ENCODE assay signal across 8 cellular contexts in genomic region chr5:132491368-132492364, GRCh38. TPM values are rescaled to one million over a fixed set of nuclear protein-coding genes. Genes with fewer than 3 reads are reported as not detected.
A peak's percentile ranks its signal among the peaks of the same experiment; 100 is the strongest.
DNase-seq lines count a peak whose midpoint lies in the region; ATAC-seq, FAIRE-seq and TF ChIP-seq lines count a peak whose summit lies in the region.

No MANE protein-coding gene starts in this region.

- H4K91ac ChIP-seq in H1 (replicated peaks; ENCODE audit: insufficient read length, low read length) = peak overlapping the region; percentile 70

- no peak overlapping the region for H2BK120ac ChIP-seq in H1 (replicated peaks; ENCODE audit: low read depth, low read length)

- no peaks in the 10 kb centered on the region for H3K79me2 ChIP-seq in H1 (ENCODE audit: control insufficient read depth in 1 of 2, insufficient read depth in 2 of 2, low read length in 2 of 2)

- H3K4me1 Mint-ChIP-seq in T-helper 1 cell treated with Interleukin-12 subunit alpha and Interleukin-12 subunit beta and Interleukin-4 antibody, amounts not matched to agents 30 μg/mL and 1 μg/mL, for 36 hours (ENCODE audit: low read depth) = peaks cover 54% of the 10 kb centered on the region
- H3K4me1 Mint-ChIP-seq in neural crest cell = peaks cover 10% of the 10 kb centered on the region

- WGBS in H1 (ENCODE audit: extremely low coverage in 1 of 2, insufficient coverage in 1 of 2, insufficient read length in 1 of 2, insufficient replicate concordance in 2 of 2, low coverage in 1 of 2, low lambda C conversion rate in 2 of 2, missing lambda C conversion rate in 1 of 2), 2 experiments = 51% methylated on average over 22 of the region's 22 CpGs; no CpG with 5 or more reads in 1 of the 2 experiments

- H3K9me3 ChIP-seq in H1 (ENCODE audit: insufficient read depth in 2 of 2, low read depth in 1 of 2, low read length in 1 of 2) = no peaks in the 10 kb centered on the region

- no peaks in the 10 kb centered on the region; the same call in 1 of the 2 replicates for H3K79me1 ChIP-seq in H1 (ENCODE audit: low read depth, low read length)

- H4K8ac ChIP-seq in H1 (ENCODE audit: extremely low read depth, insufficient read depth, low read length) = peak overlapping the region; percentile 60; the same call in 1 of the 2 replicates

- FAIRE-seq in H1 (lab: Jason Lieb, UNC) = no peak

- peak overlapping the region; percentile 87 to 91 for H3K4me2 ChIP-seq in H1 (ENCODE audit: insufficient read depth in 1 of 2, low read depth in 2 of 2, low read length in 2 of 2)

- peak overlapping the region; percentile 28; the same call in 1 of the 2 replicates for H2AFZ ChIP-seq in H1 (ENCODE audit: low read length)

- peak overlapping the region; percentile 35; the same call in 1 of the 2 replicates for H2BK5ac ChIP-seq in H1 (ENCODE audit: low read depth, low read length)

- peak overlapping the region in 3 of 4 experiments; percentile 10 to 38 (median 34); a peak in 3 of 7 replicates for H3K9ac ChIP-seq in H1 (replicated peaks in 1 of 4; ENCODE audit: extremely low read depth in 1 of 4, low read depth in 3 of 4, low read length in 3 of 4)

- POLR2A ChIA-PET in H1 (lab: Charles Lee; ENCODE audit: partially characterized antibody) = interaction anchor here (0.6 to 5.4 kb wide), 22 partner anchors 10 to 122 kb away, joined by 3 to 49 read pairs (median 8); partner anchors contain the start of gene SLC22A5

- H3K9me3 Mint-ChIP-seq in T-helper 1 cell treated with Interleukin-12 subunit alpha and Interleukin-12 subunit beta and Interleukin-4 antibody, amounts not matched to agents 30 μg/mL and 1 μg/mL, for 36 hours = no peaks in the 10 kb centered on the region
- no peaks in the 10 kb centered on the region for H3K9me3 Mint-ChIP-seq in neural crest cell

- H4K20me1 ChIP-seq in H1 (replicated peaks in 1 of 2; ENCODE audit: control insufficient read depth in 1 of 2, insufficient read depth in 2 of 2, low read length in 2 of 2) = peaks cover 0 to 11% of the 10 kb centered on the region in 2 experiments

- H3K4me1 ChIP-seq in H1 (replicated peaks in 1 of 4; ENCODE audit: control insufficient read depth in 3 of 4, insufficient read depth in 4 of 4, low read length in 3 of 4) = peaks cover 10 to 17% (median 15%) of the 10 kb centered on the region in 4 experiments

- TF ChIP-seq CTCF in H1 (IDR thresholded peaks at IDR 0.05; ENCODE audit: control extremely low read depth in 1 of 3, insufficient read depth in 1 of 3, low read depth in 1 of 3, low read length in 3 of 3) (no peak), neural crest cell (conservative IDR thresholded peaks at IDR 0.05) (no peak)

- 0 out of 2 replicates have a peak overlapping the region, but pooled peaks have one; percentile 27 for H2BK12ac ChIP-seq in H1 (ENCODE audit: low read depth, low read length)

- no peak for TF ChIP-seq POLR2A in H1 (IDR thresholded peaks at IDR 0.05; ENCODE audit: control extremely low read depth in 1 of 2, low read depth in 2 of 2, low read length in 2 of 2)

- H2BK20ac ChIP-seq in H1 (ENCODE audit: low read length) = no peak overlapping the region

- peaks cover 0 to 4% (median under 1%) of the 10 kb centered on the region in 4 experiments; a peak in 2 of 8 replicates for H3K36me3 ChIP-seq in H1 (ENCODE audit: control insufficient read depth in 2 of 4, insufficient read depth in 4 of 4, low read length in 3 of 4)

- H3K23ac ChIP-seq in H1 (ENCODE audit: insufficient read length) = no peak overlapping the region

- H3K56ac ChIP-seq in H1 (replicated peaks; ENCODE audit: insufficient read length, low read depth, low read length) = no peak overlapping the region

- H2BK15ac ChIP-seq in H1 (ENCODE audit: low read length) = peak overlapping the region; percentile 61; the same call in 1 of the 2 replicates

- H3K27me3 ChIP-seq in H1 (replicated peaks in 1 of 4; ENCODE audit: control insufficient read depth in 3 of 4, extremely low read depth in 1 of 4, insufficient read depth in 3 of 4, low read length in 3 of 4) = peaks cover 0 to 7% (median 4%) of the 10 kb centered on the region in 4 experiments; a peak in 3 of 7 replicates

- H3K4ac ChIP-seq in H1 (replicated peaks; ENCODE audit: insufficient read length, low read depth, low read length) = peak overlapping the region; percentile 40

- peak overlapping the region; percentile 80 for H3K4me3 Mint-ChIP-seq in T-helper 1 cell treated with Interleukin-12 subunit alpha and Interleukin-12 subunit beta and Interleukin-4 antibody, amounts not matched to agents 30 μg/mL and 1 μg/mL, for 36 hours
- H3K4me3 Mint-ChIP-seq in neural crest cell = peak overlapping the region; percentile 78

- 0 out of 4 replicates have a peak, but pooled peaks of 1 of the 2 experiments have one; percentile 17 for TF ChIP-seq RAD21 in H1 (IDR thresholded peaks at IDR 0.05 in 1 of 2, conservative IDR thresholded peaks at IDR 0.05 in 1 of 2; ENCODE audit: low read depth in 2 of 2, low read length in 2 of 2)

- no peaks in the 10 kb centered on the region for H3K27me3 Mint-ChIP-seq in T-helper 1 cell treated with Interleukin-12 subunit alpha and Interleukin-12 subunit beta and Interleukin-4 antibody, amounts not matched to agents 30 μg/mL and 1 μg/mL, for 36 hours (ENCODE audit: low read depth)
- peaks cover 55% of the 10 kb centered on the region for H3K27me3 Mint-ChIP-seq in neural crest cell (ENCODE audit: low read depth)

- CTCF ChIA-PET in H1 (lab: Charles Lee; ENCODE audit: partially characterized antibody) = interaction anchor here (0.7 to 19.9 kb wide), 15 partner anchors 9 to 329 kb away, joined by 3 to 353 read pairs (median 5); no protein-coding TSS in a partner anchor

- H3K23me2 ChIP-seq in H1 (ENCODE audit: low read depth, low read length) = peaks cover 23% of the 10 kb centered on the region; the same call in 1 of the 2 replicates

- no peak overlapping the region for H3K14ac ChIP-seq in H1 (ENCODE audit: insufficient read length)

- TF ChIP-seq EP300 in H1 (IDR thresholded peaks at IDR 0.05; ENCODE audit: borderline replicate concordance in 1 of 2, low read depth in 2 of 2, low read length in 2 of 2) = no peak

- DNase-seq in H1 (ENCODE audit: low read depth in 1 of 2, low spot score in 2 of 2) (peak in 1 of 2 experiments; percentile 64), neural crest cell (ENCODE audit: low read depth, low spot score) (no peak), NCI-H510A (lab: John Stamatoyannopoulos, UW) (no peak), middle frontal gyrus (ENCODE audit: extremely low spot score, low spot score) (no peak), H4 (ENCODE audit: low spot score) (no peak)

- H3K4me3 ChIP-seq in H1 (ENCODE audit: extremely low read depth in 1 of 4, insufficient read depth in 2 of 4, low read depth in 3 of 4, low read length in 4 of 4) = peak overlapping the region; percentile 44 to 71 (median 67)

- H4K5ac ChIP-seq in H1 (ENCODE audit: insufficient read length, low read depth, low read length) = no peak overlapping the region

- peaks cover 37% of the 10 kb centered on the region for H3K36me3 Mint-ChIP-seq in T-helper 1 cell treated with Interleukin-12 subunit alpha and Interleukin-12 subunit beta and Interleukin-4 antibody, amounts not matched to agents 30 μg/mL and 1 μg/mL, for 36 hours (ENCODE audit: low read depth)
- peaks cover 1% of the 10 kb centered on the region for H3K36me3 Mint-ChIP-seq in neural crest cell (ENCODE audit: low read depth)

- peak; percentile 21 for ATAC-seq in GM18502 (IDR thresholded peaks at IDR 0.05; ENCODE audit: poor library complexity, unreplicated experiment)
- peak; percentile 23 for ATAC-seq in HG02840 (IDR thresholded peaks at IDR 0.05; ENCODE audit: low FRiP score, unreplicated experiment)

- no peak overlapping the region; the same call in 1 of the 2 replicates for H3K18ac ChIP-seq in H1 (ENCODE audit: extremely low read depth, low read length)

- H3K27ac Mint-ChIP-seq in T-helper 1 cell treated with Interleukin-12 subunit alpha and Interleukin-12 subunit beta and Interleukin-4 antibody, amounts not matched to agents 30 μg/mL and 1 μg/mL, for 36 hours = peak overlapping the region; percentile 94
- no peak overlapping the region for H3K27ac Mint-ChIP-seq in neural crest cell (ENCODE audit: unreplicated experiment)

- no peak overlapping the region for H2AK5ac ChIP-seq in H1 (ENCODE audit: low read depth, low read length)

- no peak overlapping the region; the same call in 1 of the 2 replicates for H3K27ac ChIP-seq in H1 (ENCODE audit: low read depth, low read length)

TF ChIP-seq in H1, 55 proteins besides CTCF, POLR2A, EP300 and RAD21 (continues in another document):
- no peak for TF ChIP-seq TBP (IDR thresholded peaks at IDR 0.05; ENCODE audit: low read depth, low read length)
- no peak for TF ChIP-seq RXRA (IDR thresholded peaks at IDR 0.05; ENCODE audit: insufficient read depth, low read depth, low read length)
- no peak for TF ChIP-seq EZH2 (IDR thresholded peaks at IDR 0.05; ENCODE audit: low read depth, low read length, severe bottlenecking)
- no peak for TF ChIP-seq YY1 (IDR thresholded peaks at IDR 0.05; ENCODE audit: low read depth, low read length)
- no peak for TF ChIP-seq EGR1 (IDR thresholded peaks at IDR 0.05; ENCODE audit: borderline replicate concordance, low read depth, low read length)
- TF ChIP-seq ZNF274 (IDR thresholded peaks at IDR 0.05; ENCODE audit: borderline replicate concordance, extremely low read depth, low read length) = no peak

RNA-seq across cellular contexts. Expression of gene IRF1, which starts 1.1 kb away (rescaled TPM):
- total RNA-seq in H1 (2021; fragmentation: NEBNext Ultra II Directional; extraction: Animal tissue kit (Norgen Biotek cat#: 25700)) = 8.5 TPM in 2 replicates
- 2.9 and 4.0 TPM in 2 replicates for polyA plus RNA-seq in H1 (2011; rRNA removed)
- polyA plus RNA-seq in H1 (2011; cell fraction: cytosol; rRNA removed) = 3.7 TPM
- 9.7 TPM for polyA plus RNA-seq in H1 (2011; cell fraction: nucleus; rRNA removed)
- polyA plus RNA-seq in H1 (2012, experiment 1 of 2) = 6.1 to 7.7 TPM (median 7.3 TPM) in 4 replicates
- polyA plus RNA-seq in H1 (2012, experiment 2 of 2) = 6.4 TPM
- 3.9 TPM for polyA plus RNA-seq in H1 (2013, experiment 1 of 2)
- polyA plus RNA-seq in H1 (2013, experiment 2 of 2) = 2.8 TPM
- 11.9 and 15.3 TPM in 2 replicates for polyA minus RNA-seq in H1 (2011; rRNA and poly(A)+ RNA removed)
- polyA minus RNA-seq in H1 (2011; cell fraction: cytosol; rRNA and poly(A)+ RNA removed) = 5.3 TPM
- polyA minus RNA-seq in H1 (2011; cell fraction: nucleus; rRNA and poly(A)+ RNA removed) = 25.1 TPM
- total RNA-seq in neural crest cell = 4.5 and 4.7 TPM in 2 replicates
- total RNA-seq in H4 (2014; rRNA removed; shearing (Covaris generic)) = 14.3 and 30.2 TPM in 2 replicates

RNA-seq across cellular contexts. Expression of gene IL5, which starts 51.7 kb away (rescaled TPM):
- total RNA-seq in H1 (2021; fragmentation: NEBNext Ultra II Directional; extraction: Animal tissue kit (Norgen Biotek cat#: 25700)) = not detected in 2 replicates
- polyA plus RNA-seq in H1 (2011; rRNA removed) = not detected in 2 replicates
- polyA plus RNA-seq in H1 (2011; cell fraction: cytosol; rRNA removed) = not detected
- not detected for polyA plus RNA-seq in H1 (2011; cell fraction: nucleus; rRNA removed)
- polyA plus RNA-seq in H1 (2012, experiment 1 of 2) = not detected in 4 replicates
- not detected for polyA plus RNA-seq in H1 (2012, experiment 2 of 2)
- not detected for polyA plus RNA-seq in H1 (2013, experiment 1 of 2)
- polyA plus RNA-seq in H1 (2013, experiment 2 of 2) = not detected
- not detected in 2 replicates for polyA minus RNA-seq in H1 (2011; rRNA and poly(A)+ RNA removed)
- polyA minus RNA-seq in H1 (2011; cell fraction: cytosol; rRNA and poly(A)+ RNA removed) = not detected
- polyA minus RNA-seq in H1 (2011; cell fraction: nucleus; rRNA and poly(A)+ RNA removed) = not detected
- total RNA-seq in neural crest cell = not detected in 2 replicates
- not detected in 2 replicates for total RNA-seq in H4 (2014; rRNA removed; shearing (Covaris generic))
